9 cellular contexts compared by ENCODE assay signal in the genomic region with DNA sequence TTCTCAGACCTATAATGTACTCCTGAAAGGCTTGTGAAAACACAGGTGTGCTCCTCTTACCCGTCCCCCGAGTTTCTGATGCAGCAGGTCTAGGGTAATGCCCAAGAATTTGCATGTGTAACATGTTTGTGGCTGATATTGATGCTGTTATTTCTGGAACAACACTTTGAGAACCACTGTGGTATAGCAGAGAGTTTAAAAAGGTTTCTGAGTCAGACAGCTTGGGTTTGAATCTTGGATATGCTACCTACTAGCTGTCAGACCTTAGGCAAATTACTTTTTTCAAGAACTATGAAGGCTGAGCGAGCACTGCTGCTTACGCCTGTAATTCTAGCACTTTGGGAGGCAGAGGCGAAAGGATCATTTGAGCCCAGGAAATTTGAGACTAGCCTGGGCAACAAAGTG. TPM values are rescaled to one million over a fixed set of nuclear protein-coding genes. Genes with fewer than 3 reads are reported as not detected.
A peak's percentile ranks its signal among the peaks of the same experiment; 100 is the strongest.
DNase-seq lines count a peak whose midpoint lies in the region; ATAC-seq, FAIRE-seq and TF ChIP-seq lines count a peak whose summit lies in the region.
"Had no signal": no experiment of that assay in that cellular context is flagged by ENCODE, and none has a peak within 500 bp of the region (broad histone marks: within the 10 kb centered on the region; RNA-seq: fewer than 3 reads in every experiment).

No MANE protein-coding gene starts in this region.

- no peak for TF ChIP-seq POLR2A in Peyer's patch (IDR thresholded peaks at IDR 0.05)

- intact Hi-C loops in lower lobe of right lung (cut with DNase I), result no loop called here
- intact Hi-C loops in aorta (cut with DNase I), result loop anchor here (5.0 to 10.0 kb wide), 3 partner anchors 68 to 185 kb away; no protein-coding TSS in a partner anchor

- no peak for FAIRE-seq in D721Med (lab: Jason Lieb, UNC)

- H3K27ac ChIP-seq in Peyer's patch (peak overlapping the region; percentile 39 to 95 (median 45)), lower lobe of right lung (peak overlapping the region; percentile 61), aorta (ENCODE audit: low read depth in 1 of 2, low read length in 2 of 2) (peak overlapping the region in 1 of 2 donors; percentile 47)

- 55 to 77% methylated on average over 5 of the region's 5 CpGs for WGBS in aorta, 2 donors

- ATAC-seq in GM18909 (IDR thresholded peaks at IDR 0.05; ENCODE audit: poor library complexity, unreplicated experiment) (peak; percentile 64), HG02642 (IDR thresholded peaks at IDR 0.05; ENCODE audit: poor library complexity, unreplicated experiment) (peak; percentile 56), lower lobe of right lung (no peak), aorta (ENCODE audit: low FRiP score) (no peak)

- TF ChIP-seq CTCF in Peyer's patch (IDR thresholded peaks at IDR 0.05) (no peak), lower lobe of right lung (IDR thresholded peaks at IDR 0.05) (no peak), D721Med (IDR thresholded peaks at IDR 0.05; ENCODE audit: insufficient read depth, missing control alignments) (no peak)

- H3K9me3 ChIP-seq in Peyer's patch, result no peaks in the 10 kb centered on the region
- no peaks in the 10 kb centered on the region for H3K9me3 ChIP-seq in lower lobe of right lung
- H3K9me3 ChIP-seq in aorta (ENCODE audit: control insufficient read depth, low read length), result no peaks in the 10 kb centered on the region

- H3K36me3 ChIP-seq in Peyer's patch (no peaks in the 10 kb centered on the region), lower lobe of right lung (no peaks in the 10 kb centered on the region), aorta (ENCODE audit: control insufficient read depth in 1 of 2, insufficient read depth in 2 of 2, low read length in 1 of 2) (no peaks in the 10 kb centered on the region), H7 (replicated peaks; ENCODE audit: control insufficient read depth, insufficient read depth, low read length) (no peaks in the 10 kb centered on the region)

- H3K4me1 ChIP-seq in Peyer's patch (peaks cover 8 to 57% (median 22%) of the 10 kb centered on the region in 4 donors), lower lobe of right lung (peaks cover 55% of the 10 kb centered on the region), aorta (ENCODE audit: control insufficient read depth in 1 of 2, insufficient read depth in 2 of 2, low read length in 2 of 2) (no peaks in the 10 kb centered on the region)

- H3K4me3 ChIP-seq in Peyer's patch, result peak overlapping the region in 1 of 4 donors; percentile 6
- H3K4me3 ChIP-seq in lower lobe of right lung, result peak overlapping the region; percentile 9
- no peak overlapping the region for H3K4me3 ChIP-seq in aorta (ENCODE audit: low read length in 2 of 2)
- no peak overlapping the region for H3K4me3 ChIP-seq in H7 (ENCODE audit: insufficient read depth, low read depth, low read length)

- DNase-seq in Peyer's patch (peak in 2 of 3 donors; percentile 62 to 74), lower lobe of right lung (no peak), aorta (no peak), H7 (no peak), D721Med (ENCODE audit: insufficient read length, low spot score) (no peak), NCI-H748 treated with DMSO at 0.1 percent for 48 hours (lab: John Stamatoyannopoulos, UW) (no peak)

- H3K27me3 ChIP-seq in Peyer's patch (no peaks in the 10 kb centered on the region), lower lobe of right lung (ENCODE audit: low read depth) (no peaks in the 10 kb centered on the region), aorta (ENCODE audit: control insufficient read depth in 1 of 2, insufficient read depth in 2 of 2, low read length in 1 of 2) (no peaks in the 10 kb centered on the region), H7 (ENCODE audit: control insufficient read depth, insufficient read depth, low read length) (no peaks in the 10 kb centered on the region)

RNA-seq across cellular contexts. Expression of gene AFF1, which starts 4.9 kb away (rescaled TPM):
- 100 to 1,000 TPM in 3 of 4 donors, 10 to 100 TPM in 1; 72.5 to 128 (median 108) TPM for total RNA-seq in Peyer's patch
- total RNA-seq in lower lobe of right lung, result 90.6 TPM
- total RNA-seq in aorta, result 100 to 1,000 TPM in 1 of 2 donors, 10 to 100 TPM in 1; 99.6 to 107 TPM
- 10 to 100 TPM in 1 of 2 donors, 1 to 10 TPM in 1; 4.8 to 15.0 TPM for polyA plus RNA-seq in aorta
- 27.6 and 42.4 TPM in 2 replicates for total RNA-seq in H7 (2014; rRNA removed; shearing (Covaris generic))

RNA-seq across cellular contexts. Expression of gene C4orf36, which starts 47.5 kb away (rescaled TPM):
- total RNA-seq in Peyer's patch, result 1 to 10 TPM in 2 of 4 donors, not detected in 2; 1.7 to 6.6 TPM
- total RNA-seq in lower lobe of right lung, result 1.6 TPM
- total RNA-seq in aorta, result 1 to 10 TPM in 1 of 2 donors, not detected in 1; 1.2 TPM
- under 1 TPM in 1 of 2 donors, not detected in 1; 0.36 TPM for polyA plus RNA-seq in aorta
- total RNA-seq in H7 (2014; rRNA removed; shearing (Covaris generic)), result 0.97 TPM in 1 of 2 replicates, not detected in the other
- total RNA-seq: T-helper 1 cell treated with Interleukin-12 subunit alpha and Interleukin-12 subunit beta and Interleukin-4 antibody, amounts not matched to agents 30 ng/mL and 1 ng/mL, for 36 hours had no signal

Comparison
In these comparisons a context has a peak if more than half of its experiments do, and no peak if none do; other contexts are left out.
1. ATAC-seq: peak in GM18909 (single experiment) and HG02642 (single experiment); none in lower lobe of right lung (0 of 2) and aorta (single experiment).
2. DNase-seq: peak in Peyer's patch (2 of 3); none in lower lobe of right lung (single experiment), aorta (0 of 2), H7 (single experiment), D721Med (single experiment) and NCI-H748 treated with DMSO at 0.1 percent for 48 hours (single experiment).